28 cellular contexts compared by ENCODE assay signal in the genomic region with DNA sequence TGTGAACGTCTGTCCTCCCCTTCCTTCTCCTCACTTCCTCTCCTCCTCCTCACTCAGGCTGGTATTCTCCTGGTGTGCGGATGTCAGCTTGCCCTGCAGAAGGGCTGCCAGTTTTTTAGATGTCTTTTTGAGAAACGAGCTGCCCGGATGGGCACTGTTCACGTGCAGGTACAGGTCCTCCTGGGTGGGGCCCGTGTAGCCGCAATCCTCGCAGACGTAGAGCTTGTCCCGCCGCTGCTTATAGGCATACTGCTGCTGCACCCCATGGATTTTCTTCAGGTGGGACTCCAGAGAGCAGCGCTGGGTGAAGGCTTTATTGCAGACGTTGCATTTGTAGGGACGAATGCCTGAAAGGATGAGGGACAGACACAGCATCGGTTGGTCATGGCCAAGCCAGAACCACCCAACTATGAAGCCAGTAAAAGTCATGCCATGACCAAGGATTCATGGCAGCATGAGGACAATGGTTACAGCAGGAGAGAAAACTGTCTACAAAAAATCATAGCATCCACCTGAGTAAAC. TPM values are rescaled to one million over a fixed set of nuclear protein-coding genes. Genes with fewer than 3 reads are reported as not detected.
"Had no signal": no experiment of that assay in that cellular context is flagged by ENCODE, and none has a peak within 500 bp of the region (broad histone marks: within the 10 kb centered on the region; RNA-seq: fewer than 3 reads in every experiment).

No MANE protein-coding gene starts in this region.

- H3K4me3 Mint-ChIP-seq: effector memory CD8-positive, alpha-beta T cell; endodermal cell; mesothelial cell of epicardium had no signal

- H3K27ac ChIP-seq: coronary artery, dorsolateral prefrontal cortex, epithelial cell of prostate, esophagus squamous epithelium, gastrocnemius medialis, heart right ventricle, left lung, lower lobe of right lung had no signal

- ATAC-seq: effector memory CD8-positive, alpha-beta T cell; esophagus mucosa; gastrocnemius medialis; left cardiac atrium; left lung; left ventricle myocardium superior; lower lobe of right lung; mucosa of descending colon had no signal

- H3K27ac Mint-ChIP-seq: effector memory CD8-positive, alpha-beta T cell; endodermal cell; mesothelial cell of epicardium had no signal

- H3K4me3 ChIP-seq: coronary artery, dorsolateral prefrontal cortex, esophagus squamous epithelium, gastrocnemius medialis, heart right ventricle, left lung, lower lobe of right lung, mucosa of descending colon had no signal

- H3K9me3 ChIP-seq: esophagus squamous epithelium, gastrocnemius medialis, heart right ventricle, left lung, lower lobe of right lung, mucosa of descending colon had no signal

- H3K36me3 ChIP-seq: gastrocnemius medialis, heart right ventricle had no signal

- H3K4me1 ChIP-seq: esophagus squamous epithelium, gastrocnemius medialis, heart right ventricle, left lung, lower lobe of right lung had no signal

- H3K9me3 Mint-ChIP-seq: effector memory CD8-positive, alpha-beta T cell; mesothelial cell of epicardium had no signal

- H3K27me3 ChIP-seq: dorsolateral prefrontal cortex, esophagus squamous epithelium, gastrocnemius medialis, left lung had no signal

- H3K4me1 Mint-ChIP-seq: endodermal cell, mesothelial cell of epicardium had no signal

- FAIRE-seq: colon, endometrium, islet of Langerhans, keratinocyte had no signal

- DNase-seq: dermis blood vessel endothelial cell; dorsolateral prefrontal cortex; effector CD8-positive, alpha-beta T cell; effector memory CD8-positive, alpha-beta T cell; endodermal cell; erythroblast; esophagus squamous epithelium; foreskin fibroblast; foreskin melanocyte; gastrocnemius medialis; glutamatergic neuron; head of caudate nucleus; heart right ventricle; hippocampal formation; left cardiac atrium; left lung; left ventricle myocardium superior; lower lobe of right lung; mesenchymal stem cell; mucosa of descending colon had no signal

RNA-seq across cellular contexts. Expression of a gene that starts 33.0 kb away (rescaled TPM):
- polyA plus RNA-seq: heart right ventricle had no signal
